In the genomic region with DNA sequence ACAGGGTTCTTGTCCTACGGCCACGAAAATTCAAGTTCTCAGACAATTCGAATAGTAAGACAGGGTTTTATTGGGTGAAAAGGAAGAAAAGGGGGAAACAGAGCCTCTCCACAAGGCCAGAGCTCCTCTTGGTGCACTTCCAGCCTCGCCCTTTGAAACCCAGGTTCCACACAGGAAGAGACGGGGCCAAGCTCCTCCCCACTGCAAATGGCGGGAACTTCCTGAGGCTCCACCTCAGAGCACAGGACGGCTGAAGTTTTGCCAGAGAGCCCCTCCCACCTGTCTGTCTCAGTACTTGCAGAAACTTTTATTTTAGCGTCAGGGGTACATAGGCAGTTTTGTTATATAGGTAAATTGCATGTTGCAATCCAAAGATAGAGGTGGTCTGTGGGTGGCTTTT, we compare ENCODE assay signal across 28 cellular contexts.
"Had no signal": no experiment of that assay in that cellular context is flagged by ENCODE, and none has a peak within 500 bp of the region (broad histone marks: within the 10 kb centered on the region; RNA-seq: fewer than 3 reads in every experiment).

No MANE protein-coding gene starts in this region.

- H3K4me3 ChIP-seq: ascending aorta, cardiac muscle cell, coronary artery, dorsolateral prefrontal cortex, gastrocnemius medialis, pancreas, prostate gland, sigmoid colon, upper lobe of left lung, vagina had no signal

- H3K27me3 ChIP-seq: ascending aorta, cardiac muscle cell, dorsolateral prefrontal cortex, gastrocnemius medialis, pancreas, sigmoid colon, upper lobe of left lung, vagina had no signal

- H3K27ac ChIP-seq: ascending aorta, cardiac muscle cell, coronary artery, dorsolateral prefrontal cortex, gastrocnemius medialis, pancreas, prostate gland, sigmoid colon, upper lobe of left lung, vagina, VCaP had no signal

- H3K9me3 ChIP-seq: ascending aorta, gastrocnemius medialis, pancreas, prostate gland, sigmoid colon, upper lobe of left lung, vagina had no signal

- DNase-seq: activated CD4-positive, alpha-beta T cell treated with anti-CD3 and anti-CD28 coated beads for 48 hours; activated CD4-positive, alpha-beta T cell treated with anti-CD3 and anti-CD28 coated beads, Interleukin-2, amount 50 U/mL, for 48 hours; activated CD8-positive, alpha-beta memory T cell treated with anti-CD3 and anti-CD28 coated beads, Interleukin-2, amount 50 U/mL, for 4 hours; activated effector memory CD4-positive, alpha-beta T cell treated with anti-CD3 and anti-CD28 coated beads, Interleukin-2, amount 50 U/mL, for 16 hours; activated naive CD4-positive, alpha-beta T cell treated with anti-CD3 and anti-CD28 coated beads for 36 hours; activated naive CD8-positive, alpha-beta T cell treated with anti-CD3 and anti-CD28 coated beads, Interleukin-2, amount 10 ng/mL, durations not matched to agents 7 days and 5 days; activated T-cell treated with anti-CD3 and anti-CD28 coated beads, Interleukin-2, amount 50 U/mL, for 1 hour; cerebellar nuclear complex; dorsolateral prefrontal cortex; effector memory CD4-positive, alpha-beta T cell; erythroblast; gastrocnemius medialis; glutamatergic neuron; midbrain; naive thymus-derived CD4-positive, alpha-beta T cell; nucleus accumbens; retina; sigmoid colon; small intestine; stimulated activated CD4-positive, alpha-beta T cell treated with anti-CD3 and anti-CD28 coated beads, Interleukin-4, amount 100 ng/mL, for 24 hours; upper lobe of left lung had no signal

- H3K4me1 ChIP-seq: ascending aorta, gastrocnemius medialis, pancreas, prostate gland, sigmoid colon, upper lobe of left lung, vagina had no signal

- H3K36me3 ChIP-seq: ascending aorta, cardiac muscle cell, gastrocnemius medialis, pancreas, prostate gland, sigmoid colon, upper lobe of left lung, vagina had no signal
